ENCODE assay signal across 2 cellular contexts in the genomic region with DNA sequence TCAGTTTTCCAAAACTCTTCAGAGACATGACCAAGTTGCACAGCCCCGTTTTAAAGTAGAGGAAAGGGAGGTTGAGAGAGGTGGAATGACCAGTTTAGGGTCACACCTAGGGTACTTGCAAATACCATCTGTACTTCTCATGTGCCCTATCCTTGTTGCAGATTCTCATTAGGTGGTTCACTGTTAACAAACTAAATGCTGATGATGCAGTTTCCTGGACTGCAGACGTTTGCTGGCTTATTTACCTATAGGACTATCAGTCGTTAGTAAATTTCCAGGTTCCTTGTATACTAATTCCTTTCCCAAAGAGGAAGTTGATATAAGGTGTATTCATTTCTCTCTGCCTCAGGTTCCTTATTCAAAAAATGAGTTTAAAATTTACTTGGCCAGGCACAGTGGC.
TF ChIP-seq lines count a peak whose summit lies in the region.

No MANE protein-coding gene starts in this region.

TF ChIP-seq in HepG2, 621 proteins besides CTCF, POLR2A, EP300 and RAD21:
- TF ChIP-seq GFI1 (CRISPR knock-in tag; IDR thresholded peaks at IDR 0.05; ENCODE audit: borderline replicate concordance) (0 out of 2 replicates have a peak, but pooled peaks have one; percentile 28), MAFG (CRISPR knock-in tag; IDR thresholded peaks at IDR 0.05) (peak; percentile 48; the same call in 1 of the 2 replicates), FOXC1 (CRISPR knock-in tag; IDR thresholded peaks at IDR 0.05; ENCODE audit: borderline replicate concordance) (no peak), ZNF17 (CRISPR knock-in tag; IDR thresholded peaks at IDR 0.05) (no peak), RNF2 (conservative IDR thresholded peaks at IDR 0.05; ENCODE audit: low read depth) (no peak), NR2F1 (CRISPR knock-in tag; IDR thresholded peaks at IDR 0.05) (no peak), MXD4 (CRISPR knock-in tag; IDR thresholded peaks at IDR 0.05) (no peak), ZEB1 (IDR thresholded peaks at IDR 0.05; ENCODE audit: insufficient replicate concordance, low read depth) (no peak), MAFK (conservative IDR thresholded peaks at IDR 0.05 in 1 of 2, IDR thresholded peaks at IDR 0.05 in 1 of 2; ENCODE audit: low read length in 2 of 2) (peak; percentile 100), CREB1 (IDR thresholded peaks at IDR 0.05) (no peak), CREB1 (CRISPR knock-in tag; IDR thresholded peaks at IDR 0.05) (peak; percentile 37; the same call in 1 of the 2 replicates), MAFF (IDR thresholded peaks at IDR 0.05; ENCODE audit: low read depth, low read length) (peak; percentile 99), ZNF703 (CRISPR knock-in tag; IDR thresholded peaks at IDR 0.05; ENCODE audit: borderline replicate concordance) (no peak), ZNF770 (CRISPR knock-in tag; IDR thresholded peaks at IDR 0.05) (0 out of 2 replicates have a peak, but pooled peaks have one; percentile 8)
- TF ChIP-seq, protein P1, sequence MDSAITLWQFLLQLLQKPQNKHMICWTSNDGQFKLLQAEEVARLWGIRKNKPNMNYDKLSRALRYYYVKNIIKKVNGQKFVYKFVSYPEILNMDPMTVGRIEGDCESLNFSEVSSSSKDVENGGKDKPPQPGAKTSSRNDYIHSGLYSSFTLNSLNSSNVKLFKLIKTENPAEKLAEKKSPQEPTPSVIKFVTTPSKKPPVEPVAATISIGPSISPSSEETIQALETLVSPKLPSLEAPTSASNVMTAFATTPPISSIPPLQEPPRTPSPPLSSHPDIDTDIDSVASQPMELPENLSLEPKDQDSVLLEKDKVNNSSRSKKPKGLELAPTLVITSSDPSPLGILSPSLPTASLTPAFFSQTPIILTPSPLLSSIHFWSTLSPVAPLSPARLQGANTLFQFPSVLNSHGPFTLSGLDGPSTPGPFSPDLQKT (CRISPR knock-in tag; IDR thresholded peaks at IDR 0.05; ENCODE audit: borderline replicate concordance), result no peak

TF ChIP-seq in HEK293T, 16 proteins besides CTCF, POLR2A, EP300 and RAD21:
- no peak for TF ChIP-seq HDGF (IDR thresholded peaks at IDR 0.05; ENCODE audit: borderline replicate concordance)
- TF ChIP-seq BHLHE40 (IDR thresholded peaks at IDR 0.05; ENCODE audit: borderline replicate concordance), result no peak
- TF ChIP-seq TARDBP (IDR thresholded peaks at IDR 0.05), result no peak
- TF ChIP-seq LEF1 (IDR thresholded peaks at IDR 0.05; ENCODE audit: borderline replicate concordance), result no peak
- no peak for TF ChIP-seq CTBP1 (IDR thresholded peaks at IDR 0.05; ENCODE audit: borderline replicate concordance)
- no peak for TF ChIP-seq FOXA1 (IDR thresholded peaks at IDR 0.05)
- no peak for TF ChIP-seq PKNOX1 (IDR thresholded peaks at IDR 0.05)
- TF ChIP-seq ZNF384 (IDR thresholded peaks at IDR 0.05), result no peak
- TF ChIP-seq FOXM1 (IDR thresholded peaks at IDR 0.05; ENCODE audit: borderline replicate concordance), result no peak
- TF ChIP-seq NFRKB (IDR thresholded peaks at IDR 0.05), result no peak
- TF ChIP-seq SUZ12 (IDR thresholded peaks at IDR 0.05), result no peak
- no peak for TF ChIP-seq ARNT (IDR thresholded peaks at IDR 0.05)
- no peak for TF ChIP-seq L3MBTL2 (conservative IDR thresholded peaks at IDR 0.05)
- TF ChIP-seq FOXK2 (IDR thresholded peaks at IDR 0.05), result no peak
- no peak for TF ChIP-seq ELF4 (IDR thresholded peaks at IDR 0.05)
- TF ChIP-seq SP1 (IDR thresholded peaks at IDR 0.05), result no peak
